In genomic region chr17:67511012-67511411, GRCh38 we compare ENCODE assay signal across 19 cellular contexts.
DNase-seq lines count a peak whose midpoint lies in the region; ATAC-seq, FAIRE-seq and TF ChIP-seq lines count a peak whose summit lies in the region.
"Had no signal": no experiment of that assay in that cellular context is flagged by ENCODE, and none has a peak within 500 bp of the region (broad histone marks: within the 10 kb centered on the region; RNA-seq: fewer than 3 reads in every experiment).

No MANE protein-coding gene starts in this region.

- H2AFZ ChIP-seq in SK-N-SH (ENCODE audit: low read depth): no peak overlapping the region
- no peak overlapping the region for H2AFZ ChIP-seq in PC-3 (ENCODE audit: low read length)
- H2AFZ ChIP-seq: PC-9 had no signal

- H3K9ac ChIP-seq in SK-N-SH: no peak overlapping the region
- H3K9ac ChIP-seq in PC-3 (ENCODE audit: low read length): no peak overlapping the region
- H3K9ac ChIP-seq in kidney (ENCODE audit: low read length in 2 of 2): no peak overlapping the region

- H3K36me3 ChIP-seq in SK-N-SH (replicated peaks in 1 of 2; ENCODE audit: control insufficient read depth in 1 of 2, insufficient read depth in 2 of 2, low read length in 1 of 2) (no peaks in the 10 kb centered on the region), PC-3 (ENCODE audit: low read depth, low read length) (no peaks in the 10 kb centered on the region), kidney (ENCODE audit: control insufficient read depth in 1 of 2, insufficient read depth in 2 of 2, low read length in 2 of 2) (no peaks in the 10 kb centered on the region)
- H3K36me3 ChIP-seq: SJCRH30 had no signal

- intact Hi-C loops in PC-3 (cut with micrococcal nuclease): loop anchor here (1.0 kb wide), 1 partner anchor 8 kb away; no protein-coding TSS in a partner anchor
- intact Hi-C loops in kidney (cut with DNase I): no loop called here

- 89% methylated on average over 3 of the region's 3 CpGs for WGBS in SK-N-SH (ENCODE audit: low lambda C conversion rate)

- H3K9me2 ChIP-seq in SK-N-SH (no peaks in the 10 kb centered on the region), PC-3 (replicated peaks; ENCODE audit: low read length) (no peaks in the 10 kb centered on the region)

- H3K9me3 Mint-ChIP-seq in stimulated activated effector memory CD8-positive, alpha-beta T cell treated with anti-CD3 and anti-CD28 coated beads, Interleukin-12 subunit alpha, Interleukin-12 subunit beta, amount 100 ng/mL, for 72 hours: peaks cover 8% of the 10 kb centered on the region

- peaks cover 48% of the 10 kb centered on the region for H3K4me1 Mint-ChIP-seq in stimulated activated effector memory CD8-positive, alpha-beta T cell treated with anti-CD3 and anti-CD28 coated beads, Interleukin-12 subunit alpha, Interleukin-12 subunit beta, amount 100 ng/mL, for 72 hours

- H3K79me2 ChIP-seq in SK-N-SH (ENCODE audit: insufficient read depth): peaks cover 3% of the 10 kb centered on the region; the same call in 1 of the 2 replicates
- H3K79me2 ChIP-seq in PC-3 (ENCODE audit: low read length): no peaks in the 10 kb centered on the region

- H3K4me1 ChIP-seq in SK-N-SH (ENCODE audit: control insufficient read depth in 1 of 2, insufficient read depth in 2 of 2, low read depth in 1 of 2, low read length in 1 of 2): peaks cover 0 to 9% of the 10 kb centered on the region in 2 experiments; a peak in 1 of 4 replicates
- no peaks in the 10 kb centered on the region; the same call in 1 of the 2 replicates for H3K4me1 ChIP-seq in PC-3 (ENCODE audit: insufficient read depth, low read length)
- H3K4me1 ChIP-seq in kidney (ENCODE audit: control insufficient read depth in 1 of 2, insufficient read depth in 1 of 2, low read depth in 1 of 2, low read length in 2 of 2): peaks cover 4 to 6% of the 10 kb centered on the region in 2 donors
- H3K4me1 ChIP-seq: SJCRH30 had no signal

- ATAC-seq in SK-N-SH treated with all-trans-retinoic acid at 6 μM for 48 hours (no peak), PC-3 (peak; percentile 58)
- no peak for ATAC-seq in stimulated activated effector memory CD8-positive, alpha-beta T cell treated with anti-CD3 and anti-CD28 coated beads, Interleukin-12 subunit alpha, Interleukin-12 subunit beta, amount 100 ng/mL, for 72 hours

- H4K20me1 ChIP-seq in SK-N-SH (ENCODE audit: insufficient read depth) (no peaks in the 10 kb centered on the region), PC-3 (ENCODE audit: low read length) (no peaks in the 10 kb centered on the region)

- no peak overlapping the region for H3K4me2 ChIP-seq in SK-N-SH
- no peak overlapping the region for H3K4me2 ChIP-seq in PC-3 (ENCODE audit: low read length)
- H3K4me2 ChIP-seq: PC-9 had no signal

- H3K27me3 ChIP-seq in SK-N-SH (ENCODE audit: insufficient read depth) (no peaks in the 10 kb centered on the region), PC-3 (ENCODE audit: low read length) (no peaks in the 10 kb centered on the region)
- H3K27me3 ChIP-seq: SJCRH30 had no signal

- H3K9me3 ChIP-seq in SK-N-SH: no peaks in the 10 kb centered on the region
- no peaks in the 10 kb centered on the region for H3K9me3 ChIP-seq in PC-3 (ENCODE audit: low read length)
- peaks cover 0 to 3% of the 10 kb centered on the region in 2 donors for H3K9me3 ChIP-seq in kidney (ENCODE audit: control insufficient read depth in 1 of 2, low read length in 2 of 2)
- H3K9me3 ChIP-seq: SJCRH30 had no signal

- peaks cover 5% of the 10 kb centered on the region for H3K36me3 Mint-ChIP-seq in stimulated activated effector memory CD8-positive, alpha-beta T cell treated with anti-CD3 and anti-CD28 coated beads, Interleukin-12 subunit alpha, Interleukin-12 subunit beta, amount 100 ng/mL, for 72 hours

- H3K27ac ChIP-seq in SK-N-SH (ENCODE audit: low read depth in 2 of 2, low read length in 1 of 2): no peak overlapping the region
- no peak overlapping the region for H3K27ac ChIP-seq in PC-3 (ENCODE audit: low read length)
- H3K27ac ChIP-seq in kidney (ENCODE audit: low read depth in 2 of 2, low read length in 2 of 2): no peak overlapping the region
- H3K27ac ChIP-seq: PC-9, SJCRH30 had no signal

- H3F3A ChIP-seq in SK-N-SH (replicated peaks; ENCODE audit: insufficient read depth) (peaks cover 4% of the 10 kb centered on the region), PC-3 (ENCODE audit: low read length, unreplicated experiment) (no peaks in the 10 kb centered on the region)

- TF ChIP-seq CTCF in SK-N-SH (IDR thresholded peaks at IDR 0.05) (no peak), LNCaP clone FGC (IDR thresholded peaks at IDR 0.05; ENCODE audit: control insufficient read depth, extremely low read depth, insufficient read depth) (no peak), PC-3 (conservative IDR thresholded peaks at IDR 0.05; ENCODE audit: low read depth, low read length) (no peak), kidney (IDR thresholded peaks at IDR 0.05; ENCODE audit: borderline replicate concordance, extremely low read depth, insufficient read depth) (no peak)

- POLR2A ChIA-PET in SK-N-SH (lab: Yijun Ruan, JAX): interaction anchor here (1.0 kb wide), 1 partner anchor 9 kb away, joined by 4 read pairs; no protein-coding TSS in a partner anchor
- POLR2A ChIA-PET in PC-3 (lab: Charles Lee; ENCODE audit: unreplicated experiment): interaction anchor here (0.6 to 0.7 kb wide), 2 partner anchors 39 to 524 kb away, joined by 6 to 7 read pairs; no protein-coding TSS in a partner anchor

- CTCF ChIA-PET in SK-N-SH (lab: Yijun Ruan, JAX): interaction anchor here (0.8 to 4.0 kb wide), 6 partner anchors 11 to 132 kb away, joined by 3 to 15 read pairs (median 4); no protein-coding TSS in a partner anchor
- CTCF ChIA-PET in PC-3 (lab: Charles Lee): interaction anchor here (0.6 to 1.0 kb wide), 2 partner anchors 48 to 132 kb away, joined by 3 to 7 read pairs; no protein-coding TSS in a partner anchor

- no peak for FAIRE-seq in kidney (lab: Jason Lieb, UNC)
- FAIRE-seq: D721Med, GM18507 had no signal

- BruUV-seq in PC-3 (replicated peaks; lab: Mats Ljungman, UMichigan): no TSS peak

- no peak overlapping the region for H3K4me3 ChIP-seq in SK-N-SH (ENCODE audit: low read depth in 2 of 2, low read length in 1 of 2)
- no peak overlapping the region for H3K4me3 ChIP-seq in LNCaP clone FGC (ENCODE audit: low read depth, low read length)
- no peak overlapping the region for H3K4me3 ChIP-seq in PC-3 (ENCODE audit: low read length)
- H3K4me3 ChIP-seq in kidney (ENCODE audit: low read length in 2 of 2): no peak overlapping the region
- H3K4me3 ChIP-seq: PC-9, SJCRH30 had no signal

- DNase-seq in SK-N-SH (no peak), LNCaP clone FGC (ENCODE audit: low read depth) (peak; percentile 76), PC-3 (peak; percentile 76), kidney (no peak)
- DNase-seq in stimulated activated effector memory CD8-positive, alpha-beta T cell treated with anti-CD3 and anti-CD28 coated beads, Interleukin-12 subunit alpha, Interleukin-12 subunit beta, amount 100 ng/mL, for 72 hours (ENCODE audit: low spot score in 2 of 2): no peak
- no peak for DNase-seq in stimulated activated CD4-positive, alpha-beta T cell treated with anti-CD3 and anti-CD28 coated beads, Interleukin-4, amount 100 ng/mL, for 4 hours
- DNase-seq: 8988T; NCI-H1105; NCI-H146; NCI-H2171 treated with DMSO at 0.1 percent for 48 hours; NCI-H345; NCI-H510A treated with DMSO at 0.1 percent for 48 hours; NCI-H748 treated with DMSO at 0.1 percent for 48 hours; NK-92 treated with Interleukin-12 subunit alpha and Interleukin-12 subunit beta, amount 100 ng/mL, for 24 hours; PC-9; SJCRH30 had no signal

- H3K27ac Mint-ChIP-seq in stimulated activated effector memory CD8-positive, alpha-beta T cell treated with anti-CD3 and anti-CD28 coated beads, Interleukin-12 subunit alpha, Interleukin-12 subunit beta, amount 100 ng/mL, for 72 hours: peak overlapping the region; percentile 52

- no peak for TF ChIP-seq RAD21 in SK-N-SH (IDR thresholded peaks at IDR 0.05; ENCODE audit: low read length)

- H3K4me3 Mint-ChIP-seq in stimulated activated effector memory CD8-positive, alpha-beta T cell treated with anti-CD3 and anti-CD28 coated beads, Interleukin-12 subunit alpha, Interleukin-12 subunit beta, amount 100 ng/mL, for 72 hours: no peak overlapping the region

- TF ChIP-seq EP300 in SK-N-SH (IDR thresholded peaks at IDR 0.05; ENCODE audit: borderline replicate concordance in 1 of 2, low read depth in 1 of 2, low read length in 1 of 2): no peak

TF ChIP-seq in SK-N-SH, 30 proteins besides CTCF, POLR2A, EP300 and RAD21 (continues in another document):
- TF ChIP-seq USF2 (IDR thresholded peaks at IDR 0.05; ENCODE audit: borderline replicate concordance, low read depth, low read length): no peak

TF ChIP-seq in SK-N-SH treated with all-trans-retinoic acid at 6 μM for 48 hours, 23 proteins besides CTCF, POLR2A, EP300 and RAD21:
- no peak for TF ChIP-seq TOX (CRISPR knock-in tag; IDR thresholded peaks at IDR 0.05; ENCODE audit: borderline replicate concordance)

Comparison
In these comparisons a context has a peak if more than half of its experiments do, and no peak if none do; other contexts are left out.
1. DNase-seq: peak in LNCaP clone FGC (single experiment) and PC-3 (single experiment); none in SK-N-SH (single experiment), stimulated activated effector memory CD8-positive, alpha-beta T cell treated with anti-CD3 and anti-CD28 coated beads, Interleukin-12 subunit alpha, Interleukin-12 subunit beta, amount 100 ng/mL, for 72 hours (0 of 2), stimulated activated CD4-positive, alpha-beta T cell treated with anti-CD3 and anti-CD28 coated beads, Interleukin-4, amount 100 ng/mL, for 4 hours (0 of 2) and kidney (single experiment).